1 cellular context compared by ENCODE assay signal in genomic region chr10:73758704-73759511, GRCh38.
TF ChIP-seq lines count a peak whose summit lies in the region.

No MANE protein-coding gene starts in this region.

TF ChIP-seq in IMR-90, 13 proteins besides CTCF, POLR2A, EP300 and RAD21:
- TF ChIP-seq CEBPB (IDR thresholded peaks at IDR 0.05; ENCODE audit: low read depth, low read length) (no peak), RFX5 (IDR thresholded peaks at IDR 0.05; ENCODE audit: low read depth, low read length) (no peak), FOS (IDR thresholded peaks at IDR 0.05; ENCODE audit: low read depth, low read length) (no peak), NFE2L2 (IDR thresholded peaks at IDR 0.05; ENCODE audit: low read depth, low read length) (no peak), CHD1 (IDR thresholded peaks at IDR 0.05; ENCODE audit: low read depth, low read length) (no peak)
